ENCODE assay signal across 21 cellular contexts in genomic region chr10:1559731-1560130, GRCh38.
DNase-seq lines count a peak whose midpoint lies in the region; ATAC-seq and TF ChIP-seq lines count a peak whose summit lies in the region.
"Had no signal": no experiment of that assay in that cellular context is flagged by ENCODE, and none has a peak within 500 bp of the region (broad histone marks: within the 10 kb centered on the region; RNA-seq: fewer than 3 reads in every experiment).

No MANE protein-coding gene starts in this region.

- H3K79me2 ChIP-seq in hepatocyte, result no peaks in the 10 kb centered on the region

- peak overlapping the region; percentile 33 for H3K4me2 ChIP-seq in hepatocyte
- H3K4me2 ChIP-seq: GM23338 had no signal

- no peaks in the 10 kb centered on the region for H3K9me2 ChIP-seq in hepatocyte (replicated peaks; ENCODE audit: insufficient read depth)

- H3K27ac ChIP-seq in hepatocyte (no peak overlapping the region), spleen (no peak overlapping the region), gastrocnemius medialis (no peak overlapping the region)
- H3K27ac ChIP-seq: HL-60 had no signal

- H3K4me1 ChIP-seq in hepatocyte (ENCODE audit: insufficient read depth), result no peaks in the 10 kb centered on the region
- H3K4me1 ChIP-seq in spleen, result no peaks in the 10 kb centered on the region
- no peaks in the 10 kb centered on the region for H3K4me1 ChIP-seq in gastrocnemius medialis
- H3K4me1 ChIP-seq: BE2C had no signal

- H2AFZ ChIP-seq in hepatocyte, result no peak overlapping the region
- H2AFZ ChIP-seq: GM23338 had no signal

- WGBS in hepatocyte (ENCODE audit: low lambda C conversion rate, missing lambda C conversion rate), result 26% methylated on average over 11 of the region's 11 CpGs
- 33 to 66% (median 40%) methylated on average over 11 of the region's 11 CpGs for WGBS in spleen, 5 donors

- no peaks in the 10 kb centered on the region for H4K20me1 ChIP-seq in hepatocyte (ENCODE audit: insufficient read depth, poor library complexity, severe bottlenecking)

- intact Hi-C loops in cardiac septum (cut with DNase I) (no loop called here), left ventricle myocardium superior (cut with micrococcal nuclease) (no loop called here), posterior vena cava (cut with DNase I) (no loop called here), spleen (cut with DNase I; ENCODE audit: low total_unique reads) (no loop called here), gastrocnemius medialis (cut with DNase I; ENCODE audit: low total_unique reads) (no loop called here)

- TF ChIP-seq POLR2A in spleen (IDR thresholded peaks at IDR 0.05) (no peak), gastrocnemius medialis (IDR thresholded peaks at IDR 0.05) (no peak)

- H3K4me3 ChIP-seq in hepatocyte, result no peak overlapping the region
- H3K4me3 ChIP-seq in spleen, result no peak overlapping the region
- H3K4me3 ChIP-seq in gastrocnemius medialis, result no peak overlapping the region
- H3K4me3 ChIP-seq: GM23338 had no signal

- DNase-seq in cardiac septum (ENCODE audit: low spot score), result peak; percentile 35
- no peak for DNase-seq in left ventricle myocardium superior
- no peak for DNase-seq in hepatocyte (ENCODE audit: low spot score)
- peak; percentile 57 for DNase-seq in posterior vena cava (ENCODE audit: low spot score)
- DNase-seq in spleen, result peak; percentile 58
- no peak for DNase-seq in SW480 (ENCODE audit: low spot score)
- no peak for DNase-seq in gastrocnemius medialis
- DNase-seq: ACHN; BE2C; C1 segment of cervical spinal cord; CD4-positive, CD25-positive, alpha-beta regulatory T cell; CD8-positive, alpha-beta memory T cell; COR-L47; DMS 273 treated with DMSO at 0.1 percent for 48 hours; DMS53; DND-41; EL; HCEC 1CT had no signal

- no peak for ATAC-seq in left ventricle myocardium superior
- no peak for ATAC-seq in gastrocnemius medialis
- ATAC-seq in GM19328 (IDR thresholded peaks at IDR 0.05; ENCODE audit: unreplicated experiment), result no peak
- ATAC-seq: GM23338 had no signal

- H3K9me3 ChIP-seq in hepatocyte (ENCODE audit: low read depth) (no peaks in the 10 kb centered on the region), spleen (no peaks in the 10 kb centered on the region), gastrocnemius medialis (no peaks in the 10 kb centered on the region)
- H3K9me3 ChIP-seq: BE2C had no signal

- H3K27me3 ChIP-seq in hepatocyte, result peaks cover 6% of the 10 kb centered on the region
- peaks cover 0 to 54% (median 0%) of the 10 kb centered on the region in 7 donors for H3K27me3 ChIP-seq in spleen (replicated peaks in 1 of 7)
- peaks cover 0 to 8% (median 0%) of the 10 kb centered on the region in 3 donors for H3K27me3 ChIP-seq in gastrocnemius medialis
- H3K27me3 ChIP-seq: BE2C had no signal

- in situ Hi-C loops in gastrocnemius medialis (cut with MboI; ENCODE audit: low sequenced_read_pairs in 4 of 4), result no loop called here

- TF ChIP-seq CTCF in hepatocyte (IDR thresholded peaks at IDR 0.05; ENCODE audit: poor library complexity) (no peak), spleen (IDR thresholded peaks at IDR 0.05 in 8 of 11, conservative IDR thresholded peaks at IDR 0.05 in 3 of 11) (no peak), gastrocnemius medialis (IDR thresholded peaks at IDR 0.05 in 4 of 5, conservative IDR thresholded peaks at IDR 0.05 in 1 of 5) (no peak)

- H3K36me3 ChIP-seq in hepatocyte (replicated peaks; ENCODE audit: insufficient read depth, low read depth), result no peaks in the 10 kb centered on the region
- no peaks in the 10 kb centered on the region for H3K36me3 ChIP-seq in spleen
- H3K36me3 ChIP-seq in gastrocnemius medialis, result no peaks in the 10 kb centered on the region
- H3K36me3 ChIP-seq: BE2C had no signal

Comparison
In these comparisons a context has a peak if more than half of its experiments do, and no peak if none do; other contexts are left out.
1. DNase-seq: peak in cardiac septum (single experiment), posterior vena cava (single experiment) and spleen (single experiment); none in left ventricle myocardium superior (single experiment), hepatocyte (single experiment), SW480 (single experiment) and gastrocnemius medialis (0 of 2).